Comparison of ENCODE assay signal across 8 cellular contexts in the genomic region with DNA sequence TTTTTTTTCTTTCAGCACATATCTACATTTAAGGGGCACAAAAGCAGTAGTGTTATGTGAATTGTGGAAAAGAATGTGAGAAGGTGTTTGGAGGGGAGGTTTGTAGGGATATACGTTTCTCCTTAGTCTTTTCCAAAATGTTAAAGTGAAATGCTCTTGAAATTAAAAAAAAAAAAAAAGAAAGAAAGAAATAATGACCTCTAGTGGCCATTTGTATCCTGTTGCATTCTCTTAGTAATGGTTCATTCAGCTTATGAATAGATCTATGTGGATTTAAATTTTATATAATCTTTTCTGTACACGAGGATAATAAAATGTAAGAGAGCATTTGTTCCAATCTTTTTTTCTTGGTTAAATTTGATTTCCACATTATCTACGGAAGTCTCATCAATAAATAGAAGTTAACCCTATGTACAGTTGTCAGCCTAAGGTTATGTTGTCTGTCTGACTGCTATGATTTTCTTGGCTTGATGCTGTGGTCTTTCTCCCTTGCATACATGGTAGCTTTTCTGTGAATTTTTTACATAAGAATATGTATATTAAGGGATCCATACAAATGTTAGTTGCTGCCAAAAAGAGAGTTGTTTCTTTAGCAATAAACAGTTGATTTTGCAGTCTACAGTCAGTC.
DNase-seq lines count a peak whose midpoint lies in the region; ATAC-seq lines count a peak whose summit lies in the region.

No MANE protein-coding gene starts in this region.

- H3K4me3 ChIP-seq in muscle layer of duodenum (ENCODE audit: low read depth in 1 of 2, low read length in 2 of 2): peak overlapping the region; percentile 35 to 42

- ATAC-seq in HG03521 (IDR thresholded peaks at IDR 0.05; ENCODE audit: unreplicated experiment) (no peak), GM19395 (IDR thresholded peaks at IDR 0.05; ENCODE audit: unreplicated experiment) (no peak), HG03175 (IDR thresholded peaks at IDR 0.05; ENCODE audit: unreplicated experiment) (no peak)

- H3K36me3 ChIP-seq in muscle layer of duodenum (ENCODE audit: control insufficient read depth in 1 of 2, insufficient read depth in 2 of 2, low read length in 2 of 2): no peaks in the 10 kb centered on the region

- H3K9me3 ChIP-seq in muscle layer of duodenum (ENCODE audit: control insufficient read depth in 1 of 2, low read length in 2 of 2): no peaks in the 10 kb centered on the region

- H3K27me3 ChIP-seq in muscle layer of duodenum (ENCODE audit: low read depth, low read length): no peaks in the 10 kb centered on the region

- DNase-seq in ELR (ENCODE audit: low read depth) (peak; percentile 70), NCI-H146 treated with DMSO at 0.1 percent for 48 hours (lab: John Stamatoyannopoulos, UW; ENCODE audit: unreplicated experiment) (peak; percentile 10), cerebellar cortex (ENCODE audit: low spot score) (peak; percentile 13), substantia nigra (lab: John Stamatoyannopoulos, UW) (no peak)

- peak overlapping the region; percentile 14 for H3K27ac ChIP-seq in muscle layer of duodenum (ENCODE audit: low read length)
- H3K27ac ChIP-seq in substantia nigra (ENCODE audit: low read depth, low read length, poor library complexity, severe bottlenecking): no peak overlapping the region

- H3K4me1 ChIP-seq in muscle layer of duodenum (ENCODE audit: control insufficient read depth in 1 of 2, insufficient read depth in 2 of 2, low read length in 2 of 2): no peaks in the 10 kb centered on the region

Comparison
In these comparisons a context has a peak if more than half of its experiments do, and no peak if none do; other contexts are left out.
1. DNase-seq: peak in ELR (single experiment), NCI-H146 treated with DMSO at 0.1 percent for 48 hours (single experiment) and cerebellar cortex (single experiment); none in substantia nigra (0 of 49).